Comparison of ENCODE assay signal across 1 cellular context in the genomic region with DNA sequence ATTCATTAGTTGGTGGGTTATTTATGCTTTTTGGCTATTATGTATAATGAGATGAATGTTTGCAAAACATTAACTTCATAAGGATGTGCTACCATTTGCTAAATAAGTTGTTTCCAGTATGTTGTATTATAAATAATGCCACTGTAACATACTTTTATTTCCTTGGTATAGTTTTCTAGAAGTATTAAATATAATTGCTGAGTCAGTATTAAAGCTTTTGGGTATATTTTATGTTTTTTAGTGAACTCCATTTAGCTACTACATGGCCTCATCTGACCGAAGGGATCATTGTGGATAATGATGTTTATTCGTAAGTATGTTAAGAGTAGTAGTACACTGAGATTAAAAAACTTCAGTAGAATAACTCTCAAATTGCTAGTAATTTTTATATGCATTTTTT.
TF ChIP-seq lines count a peak whose summit lies in the region.

No MANE protein-coding gene starts in this region.

TF ChIP-seq in IMR-90, 13 proteins besides CTCF, POLR2A, EP300 and RAD21:
- TF ChIP-seq MAZ (IDR thresholded peaks at IDR 0.05; ENCODE audit: borderline replicate concordance, low read depth, low read length) (no peak), MAFK (IDR thresholded peaks at IDR 0.05; ENCODE audit: low read depth, low read length) (peak; percentile 95), RFX5 (IDR thresholded peaks at IDR 0.05; ENCODE audit: low read depth, low read length) (no peak)
